In genomic region chr17:7251330-7252175, GRCh38 we compare ENCODE assay signal across 8 cellular contexts. TPM values are rescaled to one million over a fixed set of nuclear protein-coding genes. Genes with fewer than 3 reads are reported as not detected.
DNase-seq lines count a peak whose midpoint lies in the region; ATAC-seq and TF ChIP-seq lines count a peak whose summit lies in the region.

CTDNEP1 (minus strand) TSS chr17:7251734; CDS start chr17:7251296, 438 bp downstream.

- peak within 1 kb of the TSS; percentile 97 for H3K27ac ChIP-seq in DND-41 (ENCODE audit: low read length)
- peak within 1 kb of the TSS; percentile 98 for H3K27ac ChIP-seq in RWPE1
- peak within 1 kb of the TSS; percentile 99 for H3K27ac ChIP-seq in fibroblast of lung (ENCODE audit: insufficient read depth, low read length)

- no peaks in the 10 kb centered on the region for H3K27me3 ChIP-seq in DND-41 (ENCODE audit: insufficient read depth, low read length, poor library complexity)
- no peaks in the 10 kb centered on the region for H3K27me3 ChIP-seq in fibroblast of lung (ENCODE audit: control insufficient read depth, insufficient read depth, low read length)

- peak within 1 kb of the TSS; percentile 100 for H3K27ac Mint-ChIP-seq in activated T-helper 17 cell treated with anti-CD3 and anti-CD28 coated beads, Interleukin-2, amount 50 U/mL, for 72 hours
- H3K27ac Mint-ChIP-seq in naive B cell, result peak within 1 kb of the TSS; percentile 99 to 100 (median 100)
- H3K27ac Mint-ChIP-seq in stimulated activated effector memory CD8-positive, alpha-beta T cell treated with anti-CD3 and anti-CD28 coated beads, Interleukin-12 subunit alpha, Interleukin-12 subunit beta, amount 100 ng/mL, for 72 hours, result peak within 1 kb of the TSS; percentile 100

- H4K20me1 ChIP-seq in DND-41 (ENCODE audit: insufficient read depth, low read length) (peaks cover 40% of the 10 kb centered on the region), fibroblast of lung (ENCODE audit: control insufficient read depth, extremely low read depth, insufficient read depth, low read length) (no peaks in the 10 kb centered on the region)

- H3K4me2 ChIP-seq in DND-41 (ENCODE audit: insufficient read depth, low read length) (peak within 1 kb of the TSS; percentile 79), fibroblast of lung (ENCODE audit: extremely low read depth, insufficient read depth, low read length) (peak within 1 kb of the TSS; percentile 90)

- H2AFZ ChIP-seq in DND-41 (ENCODE audit: low read depth, low read length), result peak within 1 kb of the TSS; percentile 86
- peak within 1 kb of the TSS; percentile 82 for H2AFZ ChIP-seq in fibroblast of lung (ENCODE audit: low read length)

- peaks cover 18% of the 10 kb centered on the region for H3K4me1 Mint-ChIP-seq in activated T-helper 17 cell treated with anti-CD3 and anti-CD28 coated beads, Interleukin-2, amount 50 U/mL, for 72 hours
- peaks cover 47 to 51% (median 50%) of the 10 kb centered on the region in 3 donors for H3K4me1 Mint-ChIP-seq in naive B cell
- peaks cover 50% of the 10 kb centered on the region for H3K4me1 Mint-ChIP-seq in stimulated activated effector memory CD8-positive, alpha-beta T cell treated with anti-CD3 and anti-CD28 coated beads, Interleukin-12 subunit alpha, Interleukin-12 subunit beta, amount 100 ng/mL, for 72 hours

- H3K79me2 ChIP-seq in DND-41 (ENCODE audit: insufficient read depth, low read length), result peaks cover 75% of the 10 kb centered on the region
- H3K79me2 ChIP-seq in fibroblast of lung (ENCODE audit: control insufficient read depth, insufficient read depth, low read length), result peaks cover 57% of the 10 kb centered on the region

- peak; percentile 98 for DNase-seq in DND-41
- DNase-seq in GOT3 (lab: John Stamatoyannopoulos, UW), result peak; percentile 93
- DNase-seq in LNCaP clone FGC (ENCODE audit: low read depth), result peak; percentile 99
- peak; percentile 85 for DNase-seq in RWPE1 (ENCODE audit: low spot score)
- DNase-seq in fibroblast of lung (ENCODE audit: low read depth in 2 of 2), result peak; percentile 99 to 100
- peak; percentile 99 for DNase-seq in naive B cell
- peak; percentile 100 for DNase-seq in stimulated activated effector memory CD8-positive, alpha-beta T cell treated with anti-CD3 and anti-CD28 coated beads, Interleukin-12 subunit alpha, Interleukin-12 subunit beta, amount 100 ng/mL, for 72 hours (ENCODE audit: low spot score in 2 of 2)

- peak within 1 kb of the TSS; percentile 76 to 93 for H3K4me3 ChIP-seq in DND-41 (ENCODE audit: low read depth in 1 of 2, low read length in 2 of 2)
- peak within 1 kb of the TSS; percentile 92 for H3K4me3 ChIP-seq in LNCaP clone FGC (ENCODE audit: low read depth, low read length)
- H3K4me3 ChIP-seq in fibroblast of lung (replicated peaks in 1 of 4; ENCODE audit: control extremely low read depth in 1 of 4, insufficient read depth in 1 of 4, low read depth in 3 of 4, low read length in 4 of 4), result peak within 1 kb of the TSS; percentile 72 to 96 (median 90)

- H3K36me3 Mint-ChIP-seq in activated T-helper 17 cell treated with anti-CD3 and anti-CD28 coated beads, Interleukin-2, amount 50 U/mL, for 72 hours (ENCODE audit: low read depth), result peaks cover 84% of the 10 kb centered on the region
- H3K36me3 Mint-ChIP-seq in naive B cell, result peaks cover 6 to 15% of the 10 kb centered on the region in 2 donors
- H3K36me3 Mint-ChIP-seq in stimulated activated effector memory CD8-positive, alpha-beta T cell treated with anti-CD3 and anti-CD28 coated beads, Interleukin-12 subunit alpha, Interleukin-12 subunit beta, amount 100 ng/mL, for 72 hours, result peaks cover 86% of the 10 kb centered on the region

- POLR2A ChIA-PET in RWPE1 (lab: Yijun Ruan, JAX; ENCODE audit: low non-redundant PET), result no interaction called here

- no peaks in the 10 kb centered on the region for H3K27me3 Mint-ChIP-seq in activated T-helper 17 cell treated with anti-CD3 and anti-CD28 coated beads, Interleukin-2, amount 50 U/mL, for 72 hours
- no peaks in the 10 kb centered on the region for H3K27me3 Mint-ChIP-seq in naive B cell

- ATAC-seq in DND-41 (ENCODE audit: insufficient read depth, low read depth) (peak; percentile 94), naive B cell (ENCODE audit: low read depth in 2 of 2) (peak; percentile 86)
- peak; percentile 97 for ATAC-seq in activated T-helper 17 cell treated with anti-CD3 and anti-CD28 coated beads, Interleukin-2, amount 50 U/mL, for 72 hours (replicated peaks)
- ATAC-seq in stimulated activated effector memory CD8-positive, alpha-beta T cell treated with anti-CD3 and anti-CD28 coated beads, Interleukin-12 subunit alpha, Interleukin-12 subunit beta, amount 100 ng/mL, for 72 hours, result peak; percentile 97

- peak within 1 kb of the TSS; percentile 88 for H3K9ac ChIP-seq in DND-41 (ENCODE audit: low read depth, low read length)
- peak within 1 kb of the TSS; percentile 96 for H3K9ac ChIP-seq in fibroblast of lung (ENCODE audit: insufficient read depth, low read length)

- peaks cover 44% of the 10 kb centered on the region for H3K36me3 ChIP-seq in DND-41 (ENCODE audit: insufficient read depth, low read length)
- H3K36me3 ChIP-seq in fibroblast of lung (ENCODE audit: control insufficient read depth, insufficient read depth, low read length), result peaks cover 3% of the 10 kb centered on the region

- no peaks in the 10 kb centered on the region for H3K9me3 Mint-ChIP-seq in activated T-helper 17 cell treated with anti-CD3 and anti-CD28 coated beads, Interleukin-2, amount 50 U/mL, for 72 hours
- no peaks in the 10 kb centered on the region for H3K9me3 Mint-ChIP-seq in naive B cell
- H3K9me3 Mint-ChIP-seq in stimulated activated effector memory CD8-positive, alpha-beta T cell treated with anti-CD3 and anti-CD28 coated beads, Interleukin-12 subunit alpha, Interleukin-12 subunit beta, amount 100 ng/mL, for 72 hours, result no peaks in the 10 kb centered on the region

- H3K9me3 ChIP-seq in DND-41 (ENCODE audit: insufficient read depth, low read length, severe bottlenecking) (no peaks in the 10 kb centered on the region), fibroblast of lung (ENCODE audit: control insufficient read depth, insufficient read depth, low read depth, low read length) (no peaks in the 10 kb centered on the region)

- H3K4me3 Mint-ChIP-seq in activated T-helper 17 cell treated with anti-CD3 and anti-CD28 coated beads, Interleukin-2, amount 50 U/mL, for 72 hours, result peak within 1 kb of the TSS; percentile 93
- H3K4me3 Mint-ChIP-seq in naive B cell, result peak within 1 kb of the TSS; percentile 90 to 99 (median 98)
- peak within 1 kb of the TSS; percentile 92 for H3K4me3 Mint-ChIP-seq in stimulated activated effector memory CD8-positive, alpha-beta T cell treated with anti-CD3 and anti-CD28 coated beads, Interleukin-12 subunit alpha, Interleukin-12 subunit beta, amount 100 ng/mL, for 72 hours

- H3K4me1 ChIP-seq in DND-41 (ENCODE audit: insufficient read depth, low read length), result peaks cover 50% of the 10 kb centered on the region
- H3K4me1 ChIP-seq in fibroblast of lung (ENCODE audit: control insufficient read depth, extremely low read depth, insufficient read depth, low read length), result peaks cover 7% of the 10 kb centered on the region

- CTCF ChIA-PET in RWPE1 (lab: Yijun Ruan, JAX), result interaction anchor here (0.6 to 1.1 kb wide), 3 partner anchors 12 to 1125 kb away, joined by 3 to 9 read pairs (median 4); partner anchors contain the start of gene PHF23

- TF ChIP-seq CTCF in DND-41 (IDR thresholded peaks at IDR 0.05; ENCODE audit: borderline replicate concordance, extremely low read depth, low read length, poor library complexity, severe bottlenecking), result no peak
- no peak for TF ChIP-seq CTCF in LNCaP clone FGC (IDR thresholded peaks at IDR 0.05; ENCODE audit: control insufficient read depth, extremely low read depth, insufficient read depth)
- TF ChIP-seq CTCF in RWPE1 (conservative IDR thresholded peaks at IDR 0.05; ENCODE audit: low read depth), result no peak
- no peak for TF ChIP-seq CTCF in fibroblast of lung (conservative IDR thresholded peaks at IDR 0.05 in 1 of 2, IDR thresholded peaks at IDR 0.05 in 1 of 2; ENCODE audit: low read depth in 1 of 2, low read length in 2 of 2)

RNA-seq across cellular contexts. Expression of gene CTDNEP1, which starts in this region (rescaled TPM):
- 100 to 1,000 TPM; 152 to 209 TPM for total RNA-seq in activated T-helper 17 cell treated with anti-CD3 and anti-CD28 coated beads, Interleukin-2, amount 50 U/mL, for 72 hours
- 23.1 and 40.5 TPM in 2 replicates for total RNA-seq in fibroblast of lung
- 134 and 149 TPM in 2 replicates for polyA plus RNA-seq in fibroblast of lung
- polyA plus RNA-seq in fibroblast of lung (2012), result 148 and 173 TPM in 2 replicates
- 381 and 419 TPM in 2 replicates for polyA minus RNA-seq in fibroblast of lung (ENCODE audit: low replicate concordance)
- polyA plus RNA-seq in naive B cell (ENCODE audit: low read depth in 6 of 6), result 10 to 100 TPM; 44.6 to 90.2 (median 53.0) TPM

Comparison
In these comparisons a context has a peak if more than half of its experiments do, and no peak if none do; other contexts are left out.
1. Peak in every context shown above with its lines: DNase-seq, ATAC-seq, H3K4me3 ChIP-seq and H3K27ac ChIP-seq.